8 cellular contexts compared by ENCODE assay signal in genomic region chr9:98365227-98365669, GRCh38.
DNase-seq lines count a peak whose midpoint lies in the region; ATAC-seq and TF ChIP-seq lines count a peak whose summit lies in the region.

No MANE protein-coding gene starts in this region.

- no peaks in the 10 kb centered on the region; the same call in 1 of the 2 replicates for H3K27me3 Mint-ChIP-seq in WTC11 (ENCODE audit: low read depth)

- H3K36me3 ChIP-seq in left lung, result no peaks in the 10 kb centered on the region
- no peaks in the 10 kb centered on the region for H3K36me3 ChIP-seq in ascending aorta

- H3K4me3 ChIP-seq in left lung (no peak overlapping the region), ascending aorta (no peak overlapping the region)

- ATAC-seq in WTC11 (no peak), left lung (no peak), HG03457 (IDR thresholded peaks at IDR 0.05; ENCODE audit: unreplicated experiment) (no peak), GM19023 (IDR thresholded peaks at IDR 0.05; ENCODE audit: unreplicated experiment) (no peak)

- peaks cover 25% of the 10 kb centered on the region for H3K9me3 Mint-ChIP-seq in WTC11

- peak; percentile 43 for TF ChIP-seq CTCF in GM13977 (IDR thresholded peaks at IDR 0.05; ENCODE audit: extremely low read depth, insufficient read depth, missing control alignments)
- peak; percentile 63; the same call in 1 of the 2 replicates for TF ChIP-seq CTCF in WTC11 (IDR thresholded peaks at IDR 0.05)
- peak; percentile 30 to 52 for TF ChIP-seq CTCF in left lung (IDR thresholded peaks at IDR 0.05)
- TF ChIP-seq CTCF in ascending aorta (IDR thresholded peaks at IDR 0.05), result no peak

- no peak overlapping the region for H3K27ac Mint-ChIP-seq in WTC11

- H3K36me3 Mint-ChIP-seq in WTC11, result peaks cover 13% of the 10 kb centered on the region

- no peak overlapping the region for H3K4me3 Mint-ChIP-seq in WTC11

- intact Hi-C loops in left lung (cut with DNase I) (no loop called here), ascending aorta (cut with DNase I) (no loop called here)

- H3K4me1 ChIP-seq in left lung, result no peaks in the 10 kb centered on the region
- no peaks in the 10 kb centered on the region for H3K4me1 ChIP-seq in ascending aorta

- H3K27ac ChIP-seq in left lung (no peak overlapping the region), ascending aorta (no peak overlapping the region)

- H3K9me3 ChIP-seq in left lung, result peaks cover 0 to 22% of the 10 kb centered on the region in 2 donors
- peaks cover 0 to 3% of the 10 kb centered on the region in 2 donors for H3K9me3 ChIP-seq in ascending aorta

- POLR2A ChIA-PET in WTC11 (lab: Charles Lee), result interaction anchor here (0.6 kb wide), 1 partner anchor 292 kb away, joined by 5 read pairs; no protein-coding TSS in a partner anchor

- CTCF ChIA-PET in WTC11 (lab: Charles Lee), result interaction anchor here (0.6 to 1.9 kb wide), 5 partner anchors 14 to 443 kb away, joined by 3 to 6 read pairs (median 3); partner anchors contain the start of gene TRMO

- peaks cover 3% of the 10 kb centered on the region; the same call in 1 of the 2 replicates for H3K4me1 Mint-ChIP-seq in WTC11

- in situ Hi-C loops in GM13977 (cut with MboI; ENCODE audit: low pct_unique_long_range_greater_than_20kb, low sequenced_read_pairs, unreplicated experiment), result no loop called here

- DNase-seq in CD1c-positive myeloid dendritic cell (ENCODE audit: extremely low spot score) (peak; percentile 19), GM13977 (ENCODE audit: low spot score) (no peak), WTC11 (ENCODE audit: low spot score) (peak; percentile 30), left lung (no peak), pons (ENCODE audit: low spot score) (no peak), ascending aorta (ENCODE audit: low spot score in 2 of 2) (no peak)

- H3K27me3 ChIP-seq in left lung, result no peaks in the 10 kb centered on the region
- H3K27me3 ChIP-seq in ascending aorta, result no peaks in the 10 kb centered on the region

TF ChIP-seq in WTC11, 78 proteins besides CTCF, POLR2A, EP300 and RAD21 (continues in another document):
- TF ChIP-seq ZNF671 (CRISPR knock-in tag; IDR thresholded peaks at IDR 0.05) (no peak), ZNF281 (CRISPR knock-in tag; IDR thresholded peaks at IDR 0.05) (no peak), ZNF232 (CRISPR knock-in tag; IDR thresholded peaks at IDR 0.05) (no peak), HMGXB4 (CRISPR knock-in tag; IDR thresholded peaks at IDR 0.05) (no peak), ZNF121 (CRISPR knock-in tag; IDR thresholded peaks at IDR 0.05) (no peak), MXD4 (CRISPR knock-in tag; IDR thresholded peaks at IDR 0.05; ENCODE audit: borderline replicate concordance) (no peak), GRHL2 (CRISPR knock-in tag; IDR thresholded peaks at IDR 0.05; ENCODE audit: insufficient replicate concordance, severe bottlenecking) (no peak), ZNF416 (CRISPR knock-in tag; IDR thresholded peaks at IDR 0.05) (no peak), PRRX2 (CRISPR knock-in tag; IDR thresholded peaks at IDR 0.05) (no peak), ZNF423 (CRISPR knock-in tag; IDR thresholded peaks at IDR 0.05) (no peak), NR1H2 (CRISPR knock-in tag; IDR thresholded peaks at IDR 0.05) (no peak), ZNF263 (CRISPR knock-in tag; IDR thresholded peaks at IDR 0.05; ENCODE audit: low read depth) (no peak)
- TF ChIP-seq, protein P1, sequence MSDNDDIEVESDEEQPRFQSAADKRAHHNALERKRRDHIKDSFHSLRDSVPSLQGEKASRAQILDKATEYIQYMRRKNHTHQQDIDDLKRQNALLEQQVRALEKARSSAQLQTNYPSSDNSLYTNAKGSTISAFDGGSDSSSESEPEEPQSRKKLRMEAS (CRISPR knock-in tag; IDR thresholded peaks at IDR 0.05), result no peak
- TF ChIP-seq, protein P2, sequence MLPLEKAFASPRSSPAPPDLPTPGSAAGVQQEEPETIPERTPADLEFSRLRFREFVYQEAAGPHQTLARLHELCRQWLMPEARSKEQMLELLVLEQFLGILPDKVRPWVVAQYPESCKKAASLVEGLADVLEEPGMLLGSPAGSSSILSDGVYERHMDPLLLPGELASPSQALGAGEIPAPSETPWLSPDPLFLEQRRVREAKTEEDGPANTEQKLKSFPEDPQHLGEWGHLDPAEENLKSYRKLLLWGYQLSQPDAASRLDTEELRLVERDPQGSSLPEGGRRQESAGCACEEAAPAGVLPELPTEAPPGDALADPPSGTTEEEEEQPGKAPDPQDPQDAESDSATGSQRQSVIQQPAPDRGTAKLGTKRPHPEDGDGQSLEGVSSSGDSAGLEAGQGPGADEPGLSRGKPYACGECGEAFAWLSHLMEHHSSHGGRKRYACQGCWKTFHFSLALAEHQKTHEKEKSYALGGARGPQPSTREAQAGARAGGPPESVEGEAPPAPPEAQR (CRISPR knock-in tag; IDR thresholded peaks at IDR 0.05), result no peak
- TF ChIP-seq, protein P3, sequence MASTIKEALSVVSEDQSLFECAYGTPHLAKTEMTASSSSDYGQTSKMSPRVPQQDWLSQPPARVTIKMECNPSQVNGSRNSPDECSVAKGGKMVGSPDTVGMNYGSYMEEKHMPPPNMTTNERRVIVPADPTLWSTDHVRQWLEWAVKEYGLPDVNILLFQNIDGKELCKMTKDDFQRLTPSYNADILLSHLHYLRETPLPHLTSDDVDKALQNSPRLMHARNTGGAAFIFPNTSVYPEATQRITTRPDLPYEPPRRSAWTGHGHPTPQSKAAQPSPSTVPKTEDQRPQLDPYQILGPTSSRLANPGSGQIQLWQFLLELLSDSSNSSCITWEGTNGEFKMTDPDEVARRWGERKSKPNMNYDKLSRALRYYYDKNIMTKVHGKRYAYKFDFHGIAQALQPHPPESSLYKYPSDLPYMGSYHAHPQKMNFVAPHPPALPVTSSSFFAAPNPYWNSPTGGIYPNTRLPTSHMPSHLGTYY (CRISPR knock-in tag; IDR thresholded peaks at IDR 0.05), result no peak
- TF ChIP-seq, protein P4, sequence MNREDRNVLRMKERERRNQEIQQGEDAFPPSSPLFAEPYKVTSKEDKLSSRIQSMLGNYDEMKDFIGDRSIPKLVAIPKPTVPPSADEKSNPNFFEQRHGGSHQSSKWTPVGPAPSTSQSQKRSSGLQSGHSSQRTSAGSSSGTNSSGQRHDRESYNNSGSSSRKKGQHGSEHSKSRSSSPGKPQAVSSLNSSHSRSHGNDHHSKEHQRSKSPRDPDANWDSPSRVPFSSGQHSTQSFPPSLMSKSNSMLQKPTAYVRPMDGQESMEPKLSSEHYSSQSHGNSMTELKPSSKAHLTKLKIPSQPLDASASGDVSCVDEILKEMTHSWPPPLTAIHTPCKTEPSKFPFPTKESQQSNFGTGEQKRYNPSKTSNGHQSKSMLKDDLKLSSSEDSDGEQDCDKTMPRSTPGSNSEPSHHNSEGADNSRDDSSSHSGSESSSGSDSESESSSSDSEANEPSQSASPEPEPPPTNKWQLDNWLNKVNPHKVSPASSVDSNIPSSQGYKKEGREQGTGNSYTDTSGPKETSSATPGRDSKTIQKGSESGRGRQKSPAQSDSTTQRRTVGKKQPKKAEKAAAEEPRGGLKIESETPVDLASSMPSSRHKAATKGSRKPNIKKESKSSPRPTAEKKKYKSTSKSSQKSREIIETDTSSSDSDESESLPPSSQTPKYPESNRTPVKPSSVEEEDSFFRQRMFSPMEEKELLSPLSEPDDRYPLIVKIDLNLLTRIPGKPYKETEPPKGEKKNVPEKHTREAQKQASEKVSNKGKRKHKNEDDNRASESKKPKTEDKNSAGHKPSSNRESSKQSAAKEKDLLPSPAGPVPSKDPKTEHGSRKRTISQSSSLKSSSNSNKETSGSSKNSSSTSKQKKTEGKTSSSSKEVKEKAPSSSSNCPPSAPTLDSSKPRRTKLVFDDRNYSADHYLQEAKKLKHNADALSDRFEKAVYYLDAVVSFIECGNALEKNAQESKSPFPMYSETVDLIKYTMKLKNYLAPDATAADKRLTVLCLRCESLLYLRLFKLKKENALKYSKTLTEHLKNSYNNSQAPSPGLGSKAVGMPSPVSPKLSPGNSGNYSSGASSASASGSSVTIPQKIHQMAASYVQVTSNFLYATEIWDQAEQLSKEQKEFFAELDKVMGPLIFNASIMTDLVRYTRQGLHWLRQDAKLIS (CRISPR knock-in tag; IDR thresholded peaks at IDR 0.05; ENCODE audit: borderline replicate concordance), result no peak

Comparison
In these comparisons a context has a peak if more than half of its experiments do, and no peak if none do; other contexts are left out.
1. DNase-seq: peak in CD1c-positive myeloid dendritic cell (single experiment) and WTC11 (single experiment); none in GM13977 (single experiment), left lung (0 of 2), pons (single experiment) and ascending aorta (0 of 2).
2. CTCF ChIP-seq: peak in GM13977 (single experiment), WTC11 (single experiment) and left lung (2 of 2); none in ascending aorta (0 of 3).